12 cellular contexts compared by ENCODE assay signal in the genomic region with DNA sequence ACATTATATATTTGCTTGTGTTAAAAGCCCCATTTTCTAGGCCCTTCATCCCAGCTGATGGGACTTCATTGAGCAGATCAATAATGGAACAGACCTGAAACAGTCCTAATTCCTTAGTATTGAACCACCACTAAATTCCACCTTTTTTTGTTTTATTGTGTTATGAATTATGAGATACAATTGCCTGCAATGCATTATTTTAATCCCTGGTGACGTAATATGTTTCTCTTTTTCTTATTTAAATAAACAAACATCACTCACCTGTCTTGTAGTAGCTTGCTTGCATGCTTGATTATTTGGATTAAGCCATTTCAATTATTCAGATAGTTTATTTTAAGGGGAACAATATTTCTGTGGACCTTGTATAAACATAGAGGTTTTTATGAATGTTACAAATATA. TPM values are rescaled to one million over a fixed set of nuclear protein-coding genes. Genes with fewer than 3 reads are reported as not detected.
"Had no signal": no experiment of that assay in that cellular context is flagged by ENCODE, and none has a peak within 500 bp of the region (broad histone marks: within the 10 kb centered on the region; RNA-seq: fewer than 3 reads in every experiment).

No MANE protein-coding gene starts in this region.

- FAIRE-seq: H1, H54 had no signal

- H3K4me1 ChIP-seq: HAP-1 had no signal

- H3K36me3 ChIP-seq: HAP-1 had no signal

- H3K9me3 ChIP-seq: HAP-1 had no signal

- H3K9ac ChIP-seq: GM23248 had no signal

- H3K4me3 ChIP-seq: GM23248, GM23338, HAP-1 had no signal

- ATAC-seq: GM23338, HCT116 had no signal

- DNase-seq: GM23248, GOT3, H7, H9, HCEC 1CT, HFFc6 had no signal

- H3K4me2 ChIP-seq: GM23338 had no signal

- H3K27ac ChIP-seq: GM23248 had no signal

- H2AFZ ChIP-seq: GM23248, GM23338 had no signal

RNA-seq across cellular contexts. Expression of a gene that starts 40.7 kb away (rescaled TPM):
- total RNA-seq: GM23248, H4, H9 had no signal
- polyA plus RNA-seq: GM23248 had no signal
